ENCODE assay signal across 27 cellular contexts in the genomic region with DNA sequence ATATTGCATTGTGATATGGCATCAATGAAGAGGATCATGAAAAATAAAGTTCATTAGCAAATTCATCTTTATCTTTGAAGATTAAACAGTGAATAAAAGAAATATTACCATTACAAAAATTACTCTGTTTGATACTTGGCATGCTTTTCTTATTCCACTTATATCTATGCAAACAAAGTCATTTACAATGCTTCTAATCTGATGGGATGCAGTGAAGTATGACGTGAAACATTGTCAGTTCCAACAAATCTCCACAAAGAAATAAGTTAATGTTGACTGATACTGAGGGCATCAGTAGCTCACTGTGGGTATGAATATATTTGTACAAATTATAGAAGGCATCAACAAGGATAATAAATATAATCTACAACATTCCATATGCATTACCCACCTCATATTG.
"Had no signal": no experiment of that assay in that cellular context is flagged by ENCODE, and none has a peak within 500 bp of the region (broad histone marks: within the 10 kb centered on the region; RNA-seq: fewer than 3 reads in every experiment).

No MANE protein-coding gene starts in this region.

- DNase-seq: activated B cell treated with CpG ODN at 0.5 μM for 24 hours; activated CD4-positive, alpha-beta memory T cell treated with anti-CD3 and anti-CD28 coated beads for 36 hours; activated CD4-positive, alpha-beta T cell treated with anti-CD3 and anti-CD28 coated beads for 4 hours; activated CD4-positive, alpha-beta T cell treated with anti-CD3 and anti-CD28 coated beads, Interleukin-2, amount 10 ng/mL, durations not matched to agents 24 days and 14 days; activated CD4-positive, alpha-beta T cell treated with anti-CD3 and anti-CD28 coated beads, Interleukin-2, amount 50 U/mL, for 1 hour; activated CD4-positive, alpha-beta T cell treated with anti-CD3 and anti-CD28 coated beads, Interleukin-2, amount 50 U/mL, for 4 hours; activated CD4-positive, CD25-positive, alpha-beta regulatory T cell treated with anti-CD3 and anti-CD28 coated beads, Interleukin-2, amount 50 U/mL, for 72 hours; activated CD8-positive, alpha-beta memory T cell treated with anti-CD3 and anti-CD28 coated beads, Interleukin-2, amount 50 U/mL, for 4 hours; activated CD8-positive, alpha-beta T cell treated with anti-CD3 and anti-CD28 coated beads for 36 hours; activated effector memory CD4-positive, alpha-beta T cell treated with anti-CD3 and anti-CD28 coated beads, Interleukin-2, amount 50 U/mL, for 16 hours; activated gamma-delta T cell treated with Interleukin-2 at 50 U/mL for 16 hours; activated naive CD4-positive, alpha-beta T cell; activated naive CD4-positive, alpha-beta T cell treated with anti-CD3 and anti-CD28 coated beads for 36 hours; activated naive CD4-positive, alpha-beta T cell treated with anti-CD3 and anti-CD28 coated beads, Interleukin-2, amount 50 U/mL, for 16 hours; activated naive CD8-positive, alpha-beta T cell treated with anti-CD3 and anti-CD28 coated beads for 36 hours; activated T-cell treated with anti-CD3 and anti-CD28 coated beads for 4 hours; activated T-cell treated with anti-CD3 and anti-CD28 coated beads, Interleukin-2, amount 50 U/mL, for 1 hour; activated T-cell treated with anti-CD3 and anti-CD28 coated beads, Interleukin-2, amount 50 U/mL, for 4 hours; activated T-cell treated with anti-CD3 and anti-CD28 coated beads, Interleukin-2, amount 50 U/mL, for 72 hours; adrenal gland; amniotic stem cell; aorta; body of pancreas; brain microvascular endothelial cell; central memory CD4-positive, alpha-beta T cell; T-helper 2 cell; T-helper 9 cell had no signal
